In the genomic region with DNA sequence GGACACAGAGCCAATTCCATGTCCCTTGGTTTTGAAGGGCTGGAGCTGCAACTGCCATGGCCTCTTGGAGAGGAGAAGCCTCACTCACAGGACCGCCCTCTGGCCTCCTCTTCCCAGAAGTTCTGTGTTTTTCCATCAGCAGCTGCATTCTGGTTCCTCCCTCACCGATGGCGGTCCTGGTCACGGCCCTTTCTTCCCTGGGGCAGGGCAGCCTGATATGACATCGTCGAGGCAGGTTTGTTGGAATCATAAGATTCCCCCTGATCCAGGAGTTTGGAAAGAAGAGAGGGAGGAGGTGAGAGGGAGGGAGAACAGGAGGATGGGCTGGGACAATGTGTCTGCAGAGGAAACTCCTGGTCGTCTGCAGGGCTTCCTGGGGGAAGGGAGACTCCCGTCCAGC, we compare ENCODE assay signal across 28 cellular contexts.
"Had no signal": no experiment of that assay in that cellular context is flagged by ENCODE, and none has a peak within 500 bp of the region (broad histone marks: within the 10 kb centered on the region; RNA-seq: fewer than 3 reads in every experiment).

No MANE protein-coding gene starts in this region.

- H3K27me3 ChIP-seq: brain microvascular endothelial cell, tibial artery, upper lobe of right lung had no signal

- H3K4me3 ChIP-seq: coronary artery, dorsolateral prefrontal cortex, esophagus muscularis mucosa, heart right ventricle, left ventricle myocardium inferior, lung, stomach, tibial artery, upper lobe of right lung had no signal

- H3K4me1 ChIP-seq: left ventricle myocardium inferior, upper lobe of right lung had no signal

- H3K9me3 ChIP-seq: tibial artery had no signal

- FAIRE-seq: astrocyte, small intestine, TTC549 had no signal

- DNase-seq: activated CD4-positive, alpha-beta T cell treated with anti-CD3 and anti-CD28 coated beads for 4 hours; activated CD4-positive, alpha-beta T cell treated with anti-CD3 and anti-CD28 coated beads, Interleukin-2, amount 50 U/mL, for 48 hours; activated CD8-positive, alpha-beta memory T cell treated with anti-CD3 and anti-CD28 coated beads for 24 hours; activated effector memory CD4-positive, alpha-beta T cell treated with anti-CD3 and anti-CD28 coated beads, Interleukin-2, amount 50 U/mL, for 16 hours; activated naive CD4-positive, alpha-beta T cell treated with anti-CD3 and anti-CD28 coated beads, Interleukin-2, amount 10 ng/mL, durations not matched to agents 7 days and 5 days; activated naive CD8-positive, alpha-beta T cell treated with anti-CD3 and anti-CD28 coated beads, Interleukin-2, amount 10 ng/mL, durations not matched to agents 7 days and 5 days; amniotic stem cell; brain microvascular endothelial cell; dorsolateral prefrontal cortex; effector memory CD8-positive, alpha-beta T cell; foreskin melanocyte; heart right ventricle; left ventricle myocardium inferior; small intestine; stimulated activated CD4-positive, alpha-beta T cell treated with anti-CD3 and anti-CD28 coated beads, Interleukin-4, amount 100 ng/mL, for 4 hours; stimulated activated CD8-positive, alpha-beta memory T cell treated with anti-CD3 and anti-CD28 coated beads, Interleukin-4, amount 100 ng/mL, for 48 hours; stimulated activated naive B cell treated with anti-CD40 and anti-IgM and Interleukin-4, amounts not matched to agents 10 μg/mL and 1 μg/mL and 100 μg/mL, for 72 hours; stomach; T-helper 9 cell; upper lobe of right lung had no signal

- H3K27ac ChIP-seq: brain microvascular endothelial cell, coronary artery, dorsolateral prefrontal cortex, esophagus muscularis mucosa, heart right ventricle, left ventricle myocardium inferior, stomach, tibial artery, upper lobe of right lung, VCaP had no signal

- ATAC-seq: effector memory CD8-positive, alpha-beta T cell; heart right ventricle; sciatic nerve; stimulated activated naive B cell treated with anti-CD40 and anti-IgM and Interleukin-4, amounts not matched to agents 10 μg/mL and 1 μg/mL and 100 μg/mL, for 72 hours; upper lobe of right lung had no signal

- H3K36me3 ChIP-seq: brain microvascular endothelial cell, esophagus muscularis mucosa, heart right ventricle, left ventricle myocardium inferior, stomach, tibial artery, upper lobe of right lung had no signal
